Comparison of ENCODE assay signal across 1 cellular context in the genomic region with DNA sequence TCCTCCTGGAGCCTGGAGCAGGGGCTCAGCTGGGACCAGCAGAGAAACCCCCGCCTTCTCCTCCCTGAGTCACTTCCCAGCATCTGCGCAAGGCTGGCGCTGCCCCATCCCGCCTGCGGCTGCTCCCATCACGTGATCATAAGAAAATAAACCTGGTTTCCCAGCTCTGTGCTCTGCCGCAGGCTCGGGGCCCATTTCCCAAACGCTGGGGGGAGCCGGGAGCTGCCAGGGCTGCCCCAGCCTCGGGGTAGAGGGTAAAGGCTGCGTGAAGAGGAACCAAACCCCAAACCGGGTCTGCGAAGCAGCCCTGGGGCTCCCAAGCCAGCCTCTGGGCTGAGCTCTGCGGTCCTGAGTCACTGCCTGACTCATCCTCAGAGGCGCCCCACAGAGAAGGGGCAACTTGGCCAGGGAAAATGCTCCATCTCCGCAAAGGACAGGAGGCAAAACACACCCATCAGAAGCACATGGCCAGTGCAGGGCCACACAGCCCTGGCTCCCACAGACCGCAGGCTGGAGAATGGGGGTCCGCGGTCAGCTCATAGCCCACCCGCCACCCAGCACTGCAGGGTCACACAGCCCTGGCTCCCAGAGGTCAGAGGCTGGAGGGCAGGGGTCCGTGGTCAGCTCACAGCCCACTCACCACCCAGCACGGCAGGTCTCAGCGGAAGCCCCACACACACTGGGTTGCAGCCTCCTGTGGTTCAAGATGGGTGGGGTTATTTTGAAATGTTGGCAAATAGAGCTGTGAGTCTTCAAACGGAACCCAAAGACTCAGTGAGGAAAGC.
TF ChIP-seq lines count a peak whose summit lies in the region.

No MANE protein-coding gene starts in this region.

TF ChIP-seq in K562, 482 proteins besides CTCF, POLR2A, EP300 and RAD21 (continued from another document and continues in another):
- TF ChIP-seq, protein P1, sequence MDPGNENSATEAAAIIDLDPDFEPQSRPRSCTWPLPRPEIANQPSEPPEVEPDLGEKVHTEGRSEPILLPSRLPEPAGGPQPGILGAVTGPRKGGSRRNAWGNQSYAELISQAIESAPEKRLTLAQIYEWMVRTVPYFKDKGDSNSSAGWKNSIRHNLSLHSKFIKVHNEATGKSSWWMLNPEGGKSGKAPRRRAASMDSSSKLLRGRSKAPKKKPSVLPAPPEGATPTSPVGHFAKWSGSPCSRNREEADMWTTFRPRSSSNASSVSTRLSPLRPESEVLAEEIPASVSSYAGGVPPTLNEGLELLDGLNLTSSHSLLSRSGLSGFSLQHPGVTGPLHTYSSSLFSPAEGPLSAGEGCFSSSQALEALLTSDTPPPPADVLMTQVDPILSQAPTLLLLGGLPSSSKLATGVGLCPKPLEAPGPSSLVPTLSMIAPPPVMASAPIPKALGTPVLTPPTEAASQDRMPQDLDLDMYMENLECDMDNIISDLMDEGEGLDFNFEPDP (CRISPR knock-in tag; IDR thresholded peaks at IDR 0.05), result no peak
- no peak for TF ChIP-seq PYGO2 (tag; IDR thresholded peaks at IDR 0.05)
- no peak for TF ChIP-seq RUNX1 (IDR thresholded peaks at IDR 0.05; ENCODE audit: low read depth)
- TF ChIP-seq C11orf30 (IDR thresholded peaks at IDR 0.05; ENCODE audit: low read depth), result peak; percentile 77
- no peak for TF ChIP-seq ZNF253 (CRISPR knock-in tag; conservative IDR thresholded peaks at IDR 0.05)
- TF ChIP-seq SP2 (IDR thresholded peaks at IDR 0.05; ENCODE audit: extremely low read depth, low read depth, low read length, poor library complexity, severe bottlenecking), result no peak
- TF ChIP-seq RFX7 (CRISPR knock-in tag; IDR thresholded peaks at IDR 0.05), result no peak
- TF ChIP-seq NR1H2 (CRISPR knock-in tag; IDR thresholded peaks at IDR 0.05), result no peak
- TF ChIP-seq, protein P2, sequence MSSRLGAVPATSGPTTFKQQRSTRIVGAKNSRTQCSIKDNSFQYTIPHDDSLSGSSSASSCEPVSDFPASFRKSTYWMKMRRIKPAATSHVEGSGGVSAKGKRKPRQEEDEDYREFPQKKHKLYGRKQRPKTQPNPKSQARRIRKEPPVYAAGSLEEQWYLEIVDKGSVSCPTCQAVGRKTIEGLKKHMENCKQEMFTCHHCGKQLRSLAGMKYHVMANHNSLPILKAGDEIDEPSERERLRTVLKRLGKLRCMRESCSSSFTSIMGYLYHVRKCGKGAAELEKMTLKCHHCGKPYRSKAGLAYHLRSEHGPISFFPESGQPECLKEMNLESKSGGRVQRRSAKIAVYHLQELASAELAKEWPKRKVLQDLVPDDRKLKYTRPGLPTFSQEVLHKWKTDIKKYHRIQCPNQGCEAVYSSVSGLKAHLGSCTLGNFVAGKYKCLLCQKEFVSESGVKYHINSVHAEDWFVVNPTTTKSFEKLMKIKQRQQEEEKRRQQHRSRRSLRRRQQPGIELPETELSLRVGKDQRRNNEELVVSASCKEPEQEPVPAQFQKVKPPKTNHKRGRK (tag; IDR thresholded peaks at IDR 0.05), result no peak
- TF ChIP-seq FOS (IDR thresholded peaks at IDR 0.05; ENCODE audit: extremely low read depth, insufficient read length), result peak; percentile 67
- TF ChIP-seq CCAR2 (IDR thresholded peaks at IDR 0.05; ENCODE audit: low read depth, low read length), result no peak
- TF ChIP-seq ZNF785 (CRISPR knock-in tag; IDR thresholded peaks at IDR 0.05), result no peak
- TF ChIP-seq PML (IDR thresholded peaks at IDR 0.05; ENCODE audit: low read length), result no peak
- no peak for TF ChIP-seq FOXA1 (IDR thresholded peaks at IDR 0.05; ENCODE audit: borderline replicate concordance)
- no peak for TF ChIP-seq RBM34 (IDR thresholded peaks at IDR 0.05; ENCODE audit: borderline replicate concordance, insufficient read depth, low read length)
- no peak for TF ChIP-seq ZNF197 (CRISPR knock-in tag; IDR thresholded peaks at IDR 0.05; ENCODE audit: low read depth)
- TF ChIP-seq SRF (CRISPR knock-in tag; IDR thresholded peaks at IDR 0.05), result no peak; a peak in 1 of 4 replicates
- TF ChIP-seq BACH1 (tag; IDR thresholded peaks at IDR 0.05), result no peak
- TF ChIP-seq, protein P3, sequence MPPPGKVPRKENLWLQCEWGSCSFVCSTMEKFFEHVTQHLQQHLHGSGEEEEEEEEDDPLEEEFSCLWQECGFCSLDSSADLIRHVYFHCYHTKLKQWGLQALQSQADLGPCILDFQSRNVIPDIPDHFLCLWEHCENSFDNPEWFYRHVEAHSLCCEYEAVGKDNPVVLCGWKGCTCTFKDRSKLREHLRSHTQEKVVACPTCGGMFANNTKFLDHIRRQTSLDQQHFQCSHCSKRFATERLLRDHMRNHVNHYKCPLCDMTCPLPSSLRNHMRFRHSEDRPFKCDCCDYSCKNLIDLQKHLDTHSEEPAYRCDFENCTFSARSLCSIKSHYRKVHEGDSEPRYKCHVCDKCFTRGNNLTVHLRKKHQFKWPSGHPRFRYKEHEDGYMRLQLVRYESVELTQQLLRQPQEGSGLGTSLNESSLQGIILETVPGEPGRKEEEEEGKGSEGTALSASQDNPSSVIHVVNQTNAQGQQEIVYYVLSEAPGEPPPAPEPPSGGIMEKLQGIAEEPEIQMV (tag; conservative IDR thresholded peaks at IDR 0.05; ENCODE audit: low read depth), result no peak
- no peak for TF ChIP-seq TARDBP (IDR thresholded peaks at IDR 0.05)
- TF ChIP-seq ZNF717 (CRISPR knock-in tag; IDR thresholded peaks at IDR 0.05), result no peak
- no peak for TF ChIP-seq MCM2 (IDR thresholded peaks at IDR 0.05; ENCODE audit: low read depth)
- TF ChIP-seq, protein P4, sequence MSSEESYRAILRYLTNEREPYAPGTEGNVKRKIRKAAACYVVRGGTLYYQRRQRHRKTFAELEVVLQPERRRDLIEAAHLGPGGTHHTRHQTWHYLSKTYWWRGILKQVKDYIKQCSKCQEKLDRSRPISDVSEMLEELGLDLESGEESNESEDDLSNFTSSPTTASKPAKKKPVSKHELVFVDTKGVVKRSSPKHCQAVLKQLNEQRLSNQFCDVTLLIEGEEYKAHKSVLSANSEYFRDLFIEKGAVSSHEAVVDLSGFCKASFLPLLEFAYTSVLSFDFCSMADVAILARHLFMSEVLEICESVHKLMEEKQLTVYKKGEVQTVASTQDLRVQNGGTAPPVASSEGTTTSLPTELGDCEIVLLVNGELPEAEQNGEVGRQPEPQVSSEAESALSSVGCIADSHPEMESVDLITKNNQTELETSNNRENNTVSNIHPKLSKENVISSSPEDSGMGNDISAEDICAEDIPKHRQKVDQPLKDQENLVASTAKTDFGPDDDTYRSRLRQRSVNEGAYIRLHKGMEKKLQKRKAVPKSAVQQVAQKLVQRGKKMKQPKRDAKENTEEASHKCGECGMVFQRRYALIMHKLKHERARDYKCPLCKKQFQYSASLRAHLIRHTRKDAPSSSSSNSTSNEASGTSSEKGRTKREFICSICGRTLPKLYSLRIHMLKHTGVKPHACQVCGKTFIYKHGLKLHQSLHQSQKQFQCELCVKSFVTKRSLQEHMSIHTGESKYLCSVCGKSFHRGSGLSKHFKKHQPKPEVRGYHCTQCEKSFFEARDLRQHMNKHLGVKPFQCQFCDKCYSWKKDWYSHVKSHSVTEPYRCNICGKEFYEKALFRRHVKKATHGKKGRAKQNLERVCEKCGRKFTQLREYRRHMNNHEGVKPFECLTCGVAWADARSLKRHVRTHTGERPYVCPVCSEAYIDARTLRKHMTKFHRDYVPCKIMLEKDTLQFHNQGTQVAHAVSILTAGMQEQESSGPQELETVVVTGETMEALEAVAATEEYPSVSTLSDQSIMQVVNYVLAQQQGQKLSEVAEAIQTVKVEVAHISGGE (CRISPR knock-in tag; IDR thresholded peaks at IDR 0.05), result no peak
- peak; percentile 50 for TF ChIP-seq BRD9 (IDR thresholded peaks at IDR 0.05; ENCODE audit: low read depth, partially characterized antibody)
- TF ChIP-seq CCNT2 (IDR thresholded peaks at IDR 0.05; ENCODE audit: borderline replicate concordance, extremely low read depth, insufficient read length, low read depth, low read length), result peak; percentile 63
- TF ChIP-seq ELF2 (CRISPR knock-in tag; IDR thresholded peaks at IDR 0.05), result no peak
- TF ChIP-seq, protein P5, sequence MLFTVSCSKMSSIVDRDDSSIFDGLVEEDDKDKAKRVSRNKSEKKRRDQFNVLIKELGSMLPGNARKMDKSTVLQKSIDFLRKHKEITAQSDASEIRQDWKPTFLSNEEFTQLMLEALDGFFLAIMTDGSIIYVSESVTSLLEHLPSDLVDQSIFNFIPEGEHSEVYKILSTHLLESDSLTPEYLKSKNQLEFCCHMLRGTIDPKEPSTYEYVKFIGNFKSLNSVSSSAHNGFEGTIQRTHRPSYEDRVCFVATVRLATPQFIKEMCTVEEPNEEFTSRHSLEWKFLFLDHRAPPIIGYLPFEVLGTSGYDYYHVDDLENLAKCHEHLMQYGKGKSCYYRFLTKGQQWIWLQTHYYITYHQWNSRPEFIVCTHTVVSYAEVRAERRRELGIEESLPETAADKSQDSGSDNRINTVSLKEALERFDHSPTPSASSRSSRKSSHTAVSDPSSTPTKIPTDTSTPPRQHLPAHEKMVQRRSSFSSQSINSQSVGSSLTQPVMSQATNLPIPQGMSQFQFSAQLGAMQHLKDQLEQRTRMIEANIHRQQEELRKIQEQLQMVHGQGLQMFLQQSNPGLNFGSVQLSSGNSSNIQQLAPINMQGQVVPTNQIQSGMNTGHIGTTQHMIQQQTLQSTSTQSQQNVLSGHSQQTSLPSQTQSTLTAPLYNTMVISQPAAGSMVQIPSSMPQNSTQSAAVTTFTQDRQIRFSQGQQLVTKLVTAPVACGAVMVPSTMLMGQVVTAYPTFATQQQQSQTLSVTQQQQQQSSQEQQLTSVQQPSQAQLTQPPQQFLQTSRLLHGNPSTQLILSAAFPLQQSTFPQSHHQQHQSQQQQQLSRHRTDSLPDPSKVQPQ (CRISPR knock-in tag; IDR thresholded peaks at IDR 0.05; ENCODE audit: borderline replicate concordance), result no peak
- TF ChIP-seq HNRNPLL (IDR thresholded peaks at IDR 0.05; ENCODE audit: low read depth, low read length, poor library complexity, severe bottlenecking), result peak; percentile 79
- no peak for TF ChIP-seq ZFP30 (CRISPR knock-in tag; IDR thresholded peaks at IDR 0.05; ENCODE audit: borderline replicate concordance)
- TF ChIP-seq, protein P6, sequence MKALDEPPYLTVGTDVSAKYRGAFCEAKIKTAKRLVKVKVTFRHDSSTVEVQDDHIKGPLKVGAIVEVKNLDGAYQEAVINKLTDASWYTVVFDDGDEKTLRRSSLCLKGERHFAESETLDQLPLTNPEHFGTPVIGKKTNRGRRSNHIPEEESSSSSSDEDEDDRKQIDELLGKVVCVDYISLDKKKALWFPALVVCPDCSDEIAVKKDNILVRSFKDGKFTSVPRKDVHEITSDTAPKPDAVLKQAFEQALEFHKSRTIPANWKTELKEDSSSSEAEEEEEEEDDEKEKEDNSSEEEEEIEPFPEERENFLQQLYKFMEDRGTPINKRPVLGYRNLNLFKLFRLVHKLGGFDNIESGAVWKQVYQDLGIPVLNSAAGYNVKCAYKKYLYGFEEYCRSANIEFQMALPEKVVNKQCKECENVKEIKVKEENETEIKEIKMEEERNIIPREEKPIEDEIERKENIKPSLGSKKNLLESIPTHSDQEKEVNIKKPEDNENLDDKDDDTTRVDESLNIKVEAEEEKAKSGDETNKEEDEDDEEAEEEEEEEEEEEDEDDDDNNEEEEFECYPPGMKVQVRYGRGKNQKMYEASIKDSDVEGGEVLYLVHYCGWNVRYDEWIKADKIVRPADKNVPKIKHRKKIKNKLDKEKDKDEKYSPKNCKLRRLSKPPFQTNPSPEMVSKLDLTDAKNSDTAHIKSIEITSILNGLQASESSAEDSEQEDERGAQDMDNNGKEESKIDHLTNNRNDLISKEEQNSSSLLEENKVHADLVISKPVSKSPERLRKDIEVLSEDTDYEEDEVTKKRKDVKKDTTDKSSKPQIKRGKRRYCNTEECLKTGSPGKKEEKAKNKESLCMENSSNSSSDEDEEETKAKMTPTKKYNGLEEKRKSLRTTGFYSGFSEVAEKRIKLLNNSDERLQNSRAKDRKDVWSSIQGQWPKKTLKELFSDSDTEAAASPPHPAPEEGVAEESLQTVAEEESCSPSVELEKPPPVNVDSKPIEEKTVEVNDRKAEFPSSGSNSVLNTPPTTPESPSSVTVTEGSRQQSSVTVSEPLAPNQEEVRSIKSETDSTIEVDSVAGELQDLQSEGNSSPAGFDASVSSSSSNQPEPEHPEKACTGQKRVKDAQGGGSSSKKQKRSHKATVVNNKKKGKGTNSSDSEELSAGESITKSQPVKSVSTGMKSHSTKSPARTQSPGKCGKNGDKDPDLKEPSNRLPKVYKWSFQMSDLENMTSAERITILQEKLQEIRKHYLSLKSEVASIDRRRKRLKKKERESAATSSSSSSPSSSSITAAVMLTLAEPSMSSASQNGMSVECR (CRISPR knock-in tag; IDR thresholded peaks at IDR 0.05), result no peak
- TF ChIP-seq NR2C1 (IDR thresholded peaks at IDR 0.05), result peak; percentile 32; the same call in 1 of the 2 replicates
- TF ChIP-seq NR2C1 (tag; IDR thresholded peaks at IDR 0.05), result no peak
- no peak for TF ChIP-seq XRCC3 (IDR thresholded peaks at IDR 0.05)
- no peak for TF ChIP-seq KDM2B (CRISPR knock-in tag; IDR thresholded peaks at IDR 0.05)
- TF ChIP-seq NRF1 (conservative IDR thresholded peaks at IDR 0.05 in 1 of 2, IDR thresholded peaks at IDR 0.05 in 1 of 2), result peak; percentile 91 to 92
- TF ChIP-seq ADNP (tag; IDR thresholded peaks at IDR 0.05), result no peak
- no peak for TF ChIP-seq ZNF445 (CRISPR knock-in tag; IDR thresholded peaks at IDR 0.05; ENCODE audit: low read depth)
- no peak for TF ChIP-seq MLLT1 (IDR thresholded peaks at IDR 0.05)
- TF ChIP-seq SAFB (IDR thresholded peaks at IDR 0.05; ENCODE audit: borderline replicate concordance, low read depth, low read length), result no peak
- TF ChIP-seq ZNF3 (CRISPR knock-in tag; IDR thresholded peaks at IDR 0.05), result no peak
- peak; percentile 73; the same call in 1 of the 2 replicates for TF ChIP-seq PHF21A (IDR thresholded peaks at IDR 0.05; ENCODE audit: borderline replicate concordance, low read depth)
- no peak for TF ChIP-seq ZNF232 (CRISPR knock-in tag; IDR thresholded peaks at IDR 0.05)
- TF ChIP-seq ZNF140 (CRISPR knock-in tag; IDR thresholded peaks at IDR 0.05), result no peak
- TF ChIP-seq THRAP3 (IDR thresholded peaks at IDR 0.05; ENCODE audit: borderline replicate concordance), result no peak
- TF ChIP-seq MNT (conservative IDR thresholded peaks at IDR 0.05), result peak; percentile 79 to 83
